Comparison of ENCODE assay signal across 8 cellular contexts in the genomic region with DNA sequence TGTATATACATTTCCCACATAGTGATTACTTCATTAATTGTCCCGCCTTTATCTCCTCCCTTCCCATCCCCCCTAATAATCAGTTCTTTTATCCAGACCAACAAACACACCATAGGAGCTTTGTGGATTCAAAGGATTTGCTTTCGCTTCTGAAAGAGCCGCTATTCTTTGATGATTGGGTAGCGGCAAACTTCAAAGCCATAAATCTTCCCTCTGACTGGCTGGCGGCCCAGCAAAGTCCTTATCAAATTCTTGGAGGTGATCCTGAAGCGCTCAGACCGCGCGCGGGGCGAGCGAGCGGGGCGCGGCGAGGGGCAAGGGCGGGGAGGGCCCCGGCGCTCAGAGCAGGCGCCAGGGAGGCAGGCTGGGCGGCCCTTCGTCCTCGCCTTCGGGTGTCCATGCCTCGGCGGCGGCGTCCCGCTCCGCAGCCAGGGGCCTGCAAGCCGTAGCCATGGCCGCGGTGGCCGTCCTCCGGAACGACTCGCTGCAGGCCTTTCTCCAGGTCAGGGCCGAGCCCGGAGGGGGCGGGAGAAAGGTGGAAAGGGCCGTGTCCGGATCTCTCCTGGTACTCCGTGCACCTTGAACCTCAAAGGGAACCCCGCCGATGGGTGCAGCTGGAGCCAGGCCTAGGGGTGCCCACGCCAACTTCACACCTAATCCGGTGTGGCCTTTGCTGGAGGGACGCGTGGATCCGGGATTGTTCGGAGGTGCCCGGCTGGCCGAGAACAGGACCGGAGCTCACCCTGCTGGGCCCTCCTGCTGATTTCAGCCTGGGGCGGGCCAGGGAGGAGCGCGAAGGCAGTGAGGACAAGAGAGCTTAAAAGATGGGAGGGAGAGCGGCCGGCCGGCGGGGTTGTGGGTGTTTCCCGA. TPM values are rescaled to one million over a fixed set of nuclear protein-coding genes. Genes with fewer than 3 reads are reported as not detected.
DNase-seq lines count a peak whose midpoint lies in the region; TF ChIP-seq lines count a peak whose summit lies in the region.

Gene SP5 (plus strand): TSS at position 276 of the 870 bp plus-strand sequence. CDS start 176 bp downstream, at position 452.

- peaks cover 70% of the 10 kb centered on the region for H3K36me3 Mint-ChIP-seq in Caco-2 (ENCODE audit: insufficient read depth, unreplicated experiment)

- POLR2A ChIA-PET in Caco-2 (lab: Charles Lee), result interaction anchor here (0.6 to 1.7 kb wide), 6 partner anchors 24 to 307 kb away, joined by 3 to 10 read pairs (median 3); partner anchors contain the start of genes ERICH2 and GAD1

- H3K4me1 ChIP-seq in Caco-2 (peaks cover 15% of the 10 kb centered on the region; the same call in 1 of the 2 replicates), duodenal mucosa (ENCODE audit: control insufficient read depth in 1 of 2, insufficient read depth in 2 of 2, low read length in 2 of 2) (peaks cover 0 to 16% of the 10 kb centered on the region in 2 donors), liver (ENCODE audit: control insufficient read depth in 4 of 4, insufficient read depth in 4 of 4, low read length in 3 of 4) (peaks cover 16 to 47% (median 30%) of the 10 kb centered on the region in 4 donors), stomach smooth muscle (ENCODE audit: control insufficient read depth, insufficient read depth, low read length) (peaks cover 34% of the 10 kb centered on the region)

- H3K27ac ChIP-seq in duodenal mucosa (ENCODE audit: low read depth, low read length) (peak within 1 kb of the TSS; percentile 42), liver (ENCODE audit: low read depth in 1 of 2, low read length in 2 of 2) (peak within 1 kb of the TSS; percentile 63 to 66), stomach smooth muscle (ENCODE audit: low read length) (no peak within 1 kb of the TSS)

- peak; percentile 95 for DNase-seq in Caco-2
- peak; percentile 96 for DNase-seq in HuH-7.5 (ENCODE audit: low spot score)
- peak; percentile 22 for DNase-seq in T-helper 22 cell (ENCODE audit: low read depth)
- no peak for DNase-seq in activated gamma-delta T cell treated with Interleukin-2 at 50 U/mL for 16 hours
- DNase-seq in SHP77 (lab: John Stamatoyannopoulos, UW), result no peak

- under 1% methylated on average over 62 of the region's 62 CpGs for WGBS in liver

- H3K4me3 ChIP-seq in Caco-2 (ENCODE audit: low read depth, low read length), result peak within 1 kb of the TSS; percentile 62
- peak within 1 kb of the TSS; percentile 69 to 73 for H3K4me3 ChIP-seq in duodenal mucosa (ENCODE audit: low read depth in 1 of 2, low read length in 2 of 2)
- H3K4me3 ChIP-seq in liver (ENCODE audit: low read depth in 1 of 3, low read length in 3 of 3), result peak within 1 kb of the TSS; percentile 57 to 64 (median 63)
- peak within 1 kb of the TSS; percentile 72 to 74 for H3K4me3 ChIP-seq in stomach smooth muscle (ENCODE audit: low read length in 2 of 2)

- H3K4me1 Mint-ChIP-seq in Caco-2 (ENCODE audit: low read depth, unreplicated experiment), result peaks cover 6% of the 10 kb centered on the region

- H3K9me3 Mint-ChIP-seq in Caco-2 (ENCODE audit: unreplicated experiment), result peaks cover 7% of the 10 kb centered on the region

- no peaks in the 10 kb centered on the region for H3K27me3 Mint-ChIP-seq in Caco-2 (ENCODE audit: insufficient read depth, unreplicated experiment)

- H3K9ac ChIP-seq in duodenal mucosa (ENCODE audit: low read depth in 1 of 2, low read length in 2 of 2) (peak within 1 kb of the TSS; percentile 43 to 71), liver (ENCODE audit: low read depth in 1 of 2, low read length in 2 of 2) (peak within 1 kb of the TSS; percentile 33 to 36), stomach smooth muscle (ENCODE audit: low read length in 2 of 2) (peak within 1 kb of the TSS in 1 of 2 donors; percentile 48)

- peak; percentile 44 to 52 for TF ChIP-seq RAD21 in liver (IDR thresholded peaks at IDR 0.05)

- H3K4me3 Mint-ChIP-seq in Caco-2 (ENCODE audit: unreplicated experiment), result peak within 1 kb of the TSS; percentile 100

- intact Hi-C loops in Caco-2 (cut with micrococcal nuclease; ENCODE audit: unreplicated experiment), result loop anchor here (1.0 to 5.0 kb wide), 7 partner anchors 55 to 316 kb away; partner anchors contain the start of genes ERICH2 and GORASP2

- H3K9me3 ChIP-seq in Caco-2 (no peaks in the 10 kb centered on the region), duodenal mucosa (ENCODE audit: control insufficient read depth in 1 of 2, low read length in 2 of 2) (no peaks in the 10 kb centered on the region), liver (ENCODE audit: control insufficient read depth in 4 of 4, low read length in 3 of 4) (no peaks in the 10 kb centered on the region), stomach smooth muscle (ENCODE audit: control insufficient read depth in 2 of 2, low read length in 2 of 2) (no peaks in the 10 kb centered on the region)

- no TSS peak for BruUV-seq in Caco-2 (replicated peaks; lab: Mats Ljungman, UMichigan)

- CTCF ChIA-PET in Caco-2 (lab: Charles Lee), result interaction anchor here (0.6 to 1.9 kb wide), 7 partner anchors 36 to 333 kb away, joined by 3 to 8 read pairs (median 4); no protein-coding TSS in a partner anchor

- H3K36me3 ChIP-seq in Caco-2 (ENCODE audit: control insufficient read depth, insufficient read depth, low read length) (no peaks in the 10 kb centered on the region), duodenal mucosa (ENCODE audit: control insufficient read depth in 1 of 2, insufficient read depth in 2 of 2, low read length in 2 of 2) (no peaks in the 10 kb centered on the region), liver (ENCODE audit: control insufficient read depth in 4 of 4, insufficient read depth in 3 of 4, low read depth in 1 of 4, low read length in 3 of 4) (peaks cover 0 to 2% (median 0%) of the 10 kb centered on the region in 4 donors), stomach smooth muscle (ENCODE audit: control insufficient read depth in 2 of 2, insufficient read depth in 2 of 2, low read length in 2 of 2) (no peaks in the 10 kb centered on the region)

- peak within 1 kb of the TSS; percentile 84 for H3K27ac Mint-ChIP-seq in Caco-2 (ENCODE audit: unreplicated experiment)

- TF ChIP-seq CTCF in Caco-2 (IDR thresholded peaks at IDR 0.05; ENCODE audit: insufficient read depth in 1 of 2, low read depth in 1 of 2, low read length in 1 of 2, severe bottlenecking in 1 of 2, unreplicated experiment in 1 of 2) (peak in 1 of 2 experiments; percentile 14), liver (IDR thresholded peaks at IDR 0.05; ENCODE audit: low read depth, low read length, missing input control) (no peak)

- H3K27me3 ChIP-seq in Caco-2 (replicated peaks; ENCODE audit: control insufficient read depth, insufficient read depth, low read length), result no peaks in the 10 kb centered on the region
- H3K27me3 ChIP-seq in duodenal mucosa (ENCODE audit: control insufficient read depth in 1 of 2, insufficient read depth in 2 of 2, low read length in 2 of 2), result peaks cover 32 to 33% of the 10 kb centered on the region in 2 donors
- H3K27me3 ChIP-seq in liver (ENCODE audit: control insufficient read depth in 4 of 4, insufficient read depth in 4 of 4, low read length in 3 of 4), result no peaks in the 10 kb centered on the region
- peaks cover 45 to 81% of the 10 kb centered on the region in 2 donors for H3K27me3 ChIP-seq in stomach smooth muscle (ENCODE audit: control insufficient read depth in 1 of 2, insufficient read depth in 2 of 2, low read length in 2 of 2)

TF ChIP-seq in liver, 16 proteins besides CTCF, POLR2A, EP300 and RAD21:
- peak; percentile 30 for TF ChIP-seq YY1 (IDR thresholded peaks at IDR 0.05)
- TF ChIP-seq, protein P1, sequence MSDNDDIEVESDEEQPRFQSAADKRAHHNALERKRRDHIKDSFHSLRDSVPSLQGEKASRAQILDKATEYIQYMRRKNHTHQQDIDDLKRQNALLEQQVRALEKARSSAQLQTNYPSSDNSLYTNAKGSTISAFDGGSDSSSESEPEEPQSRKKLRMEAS (IDR thresholded peaks at IDR 0.05), result peak; percentile 21
- TF ChIP-seq TAF1 (conservative IDR thresholded peaks at IDR 0.05), result no peak
- peak in 1 of 2 donors; percentile 2 for TF ChIP-seq HNF4A (conservative IDR thresholded peaks at IDR 0.05)

RNA-seq across cellular contexts. Expression of gene SP5, which starts in this region (rescaled TPM):
- total RNA-seq in Caco-2 (2022) (149 and 161 TPM in 2 replicates), liver (under 1 TPM; 0.05 to 0.84 TPM)
- 1 to 10 TPM; 1.6 TPM for polyA plus RNA-seq in liver

Comparison
In these comparisons a context has a peak if more than half of its experiments do, and no peak if none do; other contexts are left out.
1. RNA of gene SP5 (total RNA-seq): 149 to 161 TPM in Caco-2; 0.05 to 0.84 TPM in liver; every median in the first group is over 10 times any median in the second.
2. DNase-seq: peak in Caco-2 (2 of 2), HuH-7.5 (single experiment) and T-helper 22 cell (single experiment); none in activated gamma-delta T cell treated with Interleukin-2 at 50 U/mL for 16 hours (single experiment) and SHP77 (0 of 2).
3. Peak in every context shown above with its lines, with median percentiles within 50 percentile points of each other: H3K4me3 ChIP-seq.